Comparison of ENCODE assay signal across 1 cellular context in the genomic region with DNA sequence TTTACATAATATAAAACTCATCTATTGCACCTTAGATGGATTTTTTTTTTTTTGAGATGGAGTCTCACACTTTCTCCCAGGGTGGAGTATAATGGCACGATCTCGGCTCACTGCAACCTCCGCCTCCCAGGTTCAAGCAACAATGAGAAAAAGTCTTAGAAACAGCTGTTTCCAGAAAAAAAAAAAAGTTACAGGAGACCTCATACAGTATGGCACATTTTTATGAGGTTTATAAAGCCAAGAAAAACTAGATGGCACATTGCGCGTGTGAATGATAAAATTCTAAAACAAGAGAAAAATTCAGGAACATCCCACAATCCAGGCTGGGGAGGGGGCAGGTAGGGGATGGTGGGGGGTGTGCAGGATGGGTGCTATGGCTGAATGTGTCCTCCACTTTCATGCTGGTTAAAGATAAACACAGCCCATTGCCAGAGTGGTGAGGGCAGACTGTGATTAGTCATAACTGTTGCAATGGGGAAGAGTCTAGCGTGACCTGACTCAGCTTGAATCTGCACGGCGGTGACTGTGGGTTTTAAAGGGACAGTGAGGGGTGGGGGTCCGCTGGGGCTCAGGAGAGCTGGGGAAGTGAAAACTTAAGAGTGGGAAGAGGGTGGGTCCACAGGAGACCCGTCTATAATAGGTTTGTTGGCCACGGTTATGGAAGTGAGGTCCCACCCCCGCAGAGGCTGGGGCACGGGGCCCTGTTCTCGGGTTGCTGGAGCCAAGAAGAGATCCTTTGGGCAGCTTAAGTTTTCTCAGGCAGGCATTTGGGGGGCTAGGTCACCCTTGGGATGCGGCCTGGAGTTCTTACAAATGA.
TF ChIP-seq lines count a peak whose summit lies in the region.

No MANE protein-coding gene starts in this region.

TF ChIP-seq in K562, 482 proteins besides CTCF, POLR2A, EP300 and RAD21 (continued from another document and continues in another):
- TF ChIP-seq ZBTB7A (IDR thresholded peaks at IDR 0.05; ENCODE audit: borderline replicate concordance, control insufficient read depth, low read depth, low read length) (peak; percentile 81; the same call in 1 of the 2 replicates), SMC3 (conservative IDR thresholded peaks at IDR 0.05; ENCODE audit: insufficient read depth, low read depth, low read length) (no peak), KDM5B (IDR thresholded peaks at IDR 0.05; ENCODE audit: insufficient replicate concordance, low read depth, low read length) (no peak), U2AF1 (optimal IDR thresholded peaks at IDR 0.05; ENCODE audit: low read depth, low read length) (no peak), SREBF1 (IDR thresholded peaks at IDR 0.05; ENCODE audit: borderline replicate concordance, low read depth, low read length) (no peak), ZNF699 (CRISPR knock-in tag; IDR thresholded peaks at IDR 0.05; ENCODE audit: insufficient replicate concordance) (no peak), KLF16 (IDR thresholded peaks at IDR 0.05) (no peak), YBX1 (IDR thresholded peaks at IDR 0.05) (no peak), MYC (IDR thresholded peaks at IDR 0.05; ENCODE audit: low read depth, low read length) (peak; percentile 41; the same call in 1 of the 2 replicates), MYC (CRISPR knock-in tag; IDR thresholded peaks at IDR 0.05; ENCODE audit: borderline replicate concordance, low read depth) (no peak), MBD2 (IDR thresholded peaks at IDR 0.05; ENCODE audit: borderline replicate concordance, low read depth) (no peak), PHF8 (IDR thresholded peaks at IDR 0.05; ENCODE audit: borderline replicate concordance, low read length) (no peak), STAT5A (IDR thresholded peaks at IDR 0.05; ENCODE audit: borderline replicate concordance, low read length) (no peak), L3MBTL2 (IDR thresholded peaks at IDR 0.05) (peak; percentile 22; the same call in 1 of the 2 replicates), HIVEP1 (CRISPR knock-in tag; IDR thresholded peaks at IDR 0.05) (no peak), HDAC1 (IDR thresholded peaks at IDR 0.05) (peak in 1 of 2 experiments; percentile 66; a peak in 1 of 4 replicates), XRCC5 (IDR thresholded peaks at IDR 0.05; ENCODE audit: low read depth, low read length) (no peak), EP400 (IDR thresholded peaks at IDR 0.05) (peak; percentile 60), MECOM (CRISPR knock-in tag; IDR thresholded peaks at IDR 0.05) (no peak), TAL1 (IDR thresholded peaks at IDR 0.05) (0 out of 2 replicates have a peak, but pooled peaks have one; percentile 13), ZNF121 (CRISPR knock-in tag; conservative IDR thresholded peaks at IDR 0.05) (no peak), ATF3 (IDR thresholded peaks at IDR 0.05) (peak; percentile 89), ATF3 (CRISPR knock-in tag; conservative IDR thresholded peaks at IDR 0.05) (no peak), ZNF586 (CRISPR knock-in tag; conservative IDR thresholded peaks at IDR 0.05) (no peak), NCOA2 (IDR thresholded peaks at IDR 0.05; ENCODE audit: partially characterized antibody in 2 of 2) (no peak), JUND (IDR thresholded peaks at IDR 0.05; ENCODE audit: borderline replicate concordance, low read depth, low read length) (peak; percentile 90), JUND (tag; IDR thresholded peaks at IDR 0.05; ENCODE audit: borderline replicate concordance, low read depth, low read length) (peak; percentile 75; the same call in 1 of the 3 replicates), SMARCA4 (IDR thresholded peaks at IDR 0.05) (peak; percentile 86), ZNF584 (CRISPR knock-in tag; IDR thresholded peaks at IDR 0.05; ENCODE audit: low read depth) (0 out of 2 replicates have a peak, but pooled peaks have one; percentile 50), NFE2L1 (tag; IDR thresholded peaks at IDR 0.05; ENCODE audit: borderline replicate concordance, low read depth) (no peak), EGR1 (conservative IDR thresholded peaks at IDR 0.05) (peak; percentile 72), NFATC3 (IDR thresholded peaks at IDR 0.05) (no peak), SAP30 (IDR thresholded peaks at IDR 0.05; ENCODE audit: borderline replicate concordance, insufficient read depth, low read depth, low read length, poor library complexity, severe bottlenecking) (no peak), CEBPB (tag; IDR thresholded peaks at IDR 0.05) (peak; percentile 80), HDAC3 (IDR thresholded peaks at IDR 0.05; ENCODE audit: borderline replicate concordance, partially characterized antibody) (peak; percentile 39), CREB1 (IDR thresholded peaks at IDR 0.05) (no peak), CREB1 (CRISPR knock-in tag; IDR thresholded peaks at IDR 0.05) (no peak), LARP7 (IDR thresholded peaks at IDR 0.05) (no peak), SIN3B (IDR thresholded peaks at IDR 0.05; ENCODE audit: low read depth) (no peak), MXI1 (IDR thresholded peaks at IDR 0.05; ENCODE audit: low read depth, low read length) (no peak), TFAM (CRISPR knock-in tag; conservative IDR thresholded peaks at IDR 0.05) (no peak), NFRKB (IDR thresholded peaks at IDR 0.05; ENCODE audit: low read depth) (0 out of 2 replicates have a peak, but pooled peaks have one; percentile 50), ZNF280A (IDR thresholded peaks at IDR 0.05; ENCODE audit: low read depth, partially characterized antibody) (no peak), ZNF3 (CRISPR knock-in tag; IDR thresholded peaks at IDR 0.05) (no peak), BHLHE40 (IDR thresholded peaks at IDR 0.05; ENCODE audit: low read length) (peak; percentile 81), KDM1A (IDR thresholded peaks at IDR 0.05) (peak in 1 of 2 experiments; percentile 66; a peak in 2 of 4 replicates), ZNF224 (CRISPR knock-in tag; IDR thresholded peaks at IDR 0.05) (no peak), MAZ (CRISPR knock-in tag; conservative IDR thresholded peaks at IDR 0.05 in 1 of 2, IDR thresholded peaks at IDR 0.05 in 1 of 2) (peak in 1 of 2 experiments; percentile 34; a peak in 1 of 4 replicates), PYGO2 (tag; IDR thresholded peaks at IDR 0.05) (no peak), ZNF311 (CRISPR knock-in tag; IDR thresholded peaks at IDR 0.05) (no peak), E2F8 (IDR thresholded peaks at IDR 0.05; ENCODE audit: low read depth, partially characterized antibody) (no peak), CEBPG (CRISPR knock-in tag; IDR thresholded peaks at IDR 0.05) (peak; percentile 70), CEBPG (tag; conservative IDR thresholded peaks at IDR 0.05 in 1 of 2, IDR thresholded peaks at IDR 0.05 in 1 of 2) (peak; percentile 28 to 42; a peak in 3 of 4 replicates), VEZF1 (CRISPR knock-in tag; IDR thresholded peaks at IDR 0.05) (peak; percentile 57), NFIC (IDR thresholded peaks at IDR 0.05) (peak; percentile 40; the same call in 1 of the 2 replicates), TCF15 (CRISPR knock-in tag; IDR thresholded peaks at IDR 0.05) (no peak), RCOR1 (IDR thresholded peaks at IDR 0.05; ENCODE audit: borderline replicate concordance in 1 of 2, low read depth in 2 of 2, low read length in 2 of 2) (peak in 1 of 2 experiments; percentile 83; a peak in 3 of 4 replicates), MTA2 (IDR thresholded peaks at IDR 0.05; ENCODE audit: low read depth) (no peak), HDAC8 (tag; IDR thresholded peaks at IDR 0.05) (no peak), NFYB (IDR thresholded peaks at IDR 0.05; ENCODE audit: extremely low read depth, insufficient read length) (no peak), PRPF4 (IDR thresholded peaks at IDR 0.05; ENCODE audit: insufficient read depth, low read depth, low read length, poor library complexity, severe bottlenecking) (no peak), ZKSCAN8 (CRISPR knock-in tag; IDR thresholded peaks at IDR 0.05) (no peak), TCF3 (CRISPR knock-in tag; IDR thresholded peaks at IDR 0.05) (peak; percentile 47; the same call in 1 of the 2 replicates), ID3 (CRISPR knock-in tag; IDR thresholded peaks at IDR 0.05) (no peak), ID3 (tag; IDR thresholded peaks at IDR 0.05) (no peak)
- TF ChIP-seq, protein P1, sequence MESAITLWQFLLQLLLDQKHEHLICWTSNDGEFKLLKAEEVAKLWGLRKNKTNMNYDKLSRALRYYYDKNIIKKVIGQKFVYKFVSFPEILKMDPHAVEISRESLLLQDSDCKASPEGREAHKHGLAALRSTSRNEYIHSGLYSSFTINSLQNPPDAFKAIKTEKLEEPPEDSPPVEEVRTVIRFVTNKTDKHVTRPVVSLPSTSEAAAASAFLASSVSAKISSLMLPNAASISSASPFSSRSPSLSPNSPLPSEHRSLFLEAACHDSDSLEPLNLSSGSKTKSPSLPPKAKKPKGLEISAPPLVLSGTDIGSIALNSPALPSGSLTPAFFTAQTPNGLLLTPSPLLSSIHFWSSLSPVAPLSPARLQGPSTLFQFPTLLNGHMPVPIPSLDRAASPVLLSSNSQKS (CRISPR knock-in tag; IDR thresholded peaks at IDR 0.05): no peak
